Comparison of ENCODE assay signal across 1 cellular context in the genomic region with DNA sequence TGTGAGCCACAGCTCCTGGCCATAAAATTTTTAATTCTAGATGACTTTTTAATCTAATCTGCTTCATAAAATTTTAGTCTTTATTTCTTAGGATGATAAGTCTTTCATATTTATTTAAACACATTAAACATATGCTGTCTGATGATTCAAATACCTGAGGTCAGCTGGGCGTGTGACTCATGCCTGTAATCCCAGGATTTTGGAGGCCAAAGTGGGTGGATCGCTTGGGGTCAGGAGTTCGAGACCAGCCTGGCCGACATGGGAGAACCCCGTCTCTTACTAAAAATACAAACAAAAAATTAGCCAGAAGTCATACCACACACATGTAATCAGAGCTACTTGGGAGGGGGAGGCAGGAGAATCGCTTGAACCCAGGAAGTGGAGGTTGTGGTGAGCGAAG.
TF ChIP-seq lines count a peak whose summit lies in the region.

No MANE protein-coding gene starts in this region.

TF ChIP-seq in SK-N-SH treated with all-trans-retinoic acid at 6 μM for 48 hours, 23 proteins besides CTCF, POLR2A, EP300 and RAD21 (continued from another document):
- TF ChIP-seq, protein P1, sequence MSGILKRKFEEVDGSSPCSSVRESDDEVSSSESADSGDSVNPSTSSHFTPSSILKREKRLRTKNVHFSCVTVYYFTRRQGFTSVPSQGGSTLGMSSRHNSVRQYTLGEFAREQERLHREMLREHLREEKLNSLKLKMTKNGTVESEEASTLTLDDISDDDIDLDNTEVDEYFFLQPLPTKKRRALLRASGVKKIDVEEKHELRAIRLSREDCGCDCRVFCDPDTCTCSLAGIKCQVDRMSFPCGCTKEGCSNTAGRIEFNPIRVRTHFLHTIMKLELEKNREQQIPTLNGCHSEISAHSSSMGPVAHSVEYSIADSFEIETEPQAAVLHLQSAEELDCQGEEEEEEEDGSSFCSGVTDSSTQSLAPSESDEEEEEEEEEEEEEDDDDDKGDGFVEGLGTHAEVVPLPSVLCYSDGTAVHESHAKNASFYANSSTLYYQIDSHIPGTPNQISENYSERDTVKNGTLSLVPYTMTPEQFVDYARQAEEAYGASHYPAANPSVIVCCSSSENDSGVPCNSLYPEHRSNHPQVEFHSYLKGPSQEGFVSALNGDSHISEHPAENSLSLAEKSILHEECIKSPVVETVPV (CRISPR knock-in tag; IDR thresholded peaks at IDR 0.05): no peak
- TF ChIP-seq GLIS3 (CRISPR knock-in tag; IDR thresholded peaks at IDR 0.05) (no peak), SNAI2 (CRISPR knock-in tag; IDR thresholded peaks at IDR 0.05) (no peak), ESRRG (CRISPR knock-in tag; IDR thresholded peaks at IDR 0.05) (no peak)
